30 cellular contexts compared by ENCODE assay signal in the genomic region with DNA sequence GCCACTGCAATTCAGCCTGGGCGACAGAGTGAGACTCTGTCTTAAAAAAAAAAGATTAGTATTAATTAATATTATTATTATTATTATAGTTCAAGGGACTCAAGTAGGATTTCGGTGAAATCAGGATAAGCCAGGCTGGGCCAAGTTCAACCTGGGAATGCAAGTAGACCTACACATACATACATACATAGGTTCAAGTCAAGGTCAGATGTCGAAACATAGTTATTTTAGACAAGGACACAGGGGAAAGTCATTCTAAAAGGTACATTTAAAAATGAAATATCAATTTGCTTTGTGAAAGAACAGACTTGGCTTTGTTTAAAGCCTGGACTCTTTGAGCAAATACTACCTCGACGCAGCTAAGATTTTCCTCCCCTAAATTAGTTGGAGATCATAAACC.
DNase-seq lines count a peak whose midpoint lies in the region; ATAC-seq, FAIRE-seq and TF ChIP-seq lines count a peak whose summit lies in the region.
"Had no signal": no experiment of that assay in that cellular context is flagged by ENCODE, and none has a peak within 500 bp of the region (broad histone marks: within the 10 kb centered on the region; RNA-seq: fewer than 3 reads in every experiment).

No MANE protein-coding gene starts in this region.

- DNase-seq in HepG2 (ENCODE audit: low spot score) (peak; percentile 68), right lobe of liver (no peak), dedifferentiated amniotic fluid mesenchymal stem cell (ENCODE audit: extremely low spot score) (peak; percentile 10), NCI-H345 treated with DMSO at 0.1 percent for 48 hours (lab: John Stamatoyannopoulos, UW; ENCODE audit: unreplicated experiment) (no peak)
- DNase-seq: 8988T; ACHN; AML-193; BE2C; C1 segment of cervical spinal cord; Caco-2; Calu3; CD4-positive, alpha-beta memory T cell; CD4-positive, alpha-beta T cell; CD4-positive, CD25-positive, alpha-beta regulatory T cell; CD8-positive, alpha-beta memory T cell; CD8-positive, alpha-beta T cell; COR-L47; DMS 273 treated with DMSO at 0.1 percent for 48 hours; DMS153; DMS53; DMS79; DMS79 treated with DMSO at 0.1 percent for 48 hours; DND-41; EL had no signal

- no peak overlapping the region for H3K4me2 ChIP-seq in HepG2 (ENCODE audit: low read depth, low read length)
- H3K4me2 ChIP-seq: A549; BLaER1; BLaER1 treated with 17β-estradiol and CSF1 and Interleukin-3, amounts not matched to agents 10 nM and 100 nM had no signal

- BruUV-seq in HepG2 (replicated peaks; lab: Mats Ljungman, UMichigan): no TSS peak

- H3K4me1 ChIP-seq in HepG2 (ENCODE audit: insufficient read depth, low read length) (peaks cover 7% of the 10 kb centered on the region), right lobe of liver (no peaks in the 10 kb centered on the region)
- H3K4me1 ChIP-seq: A549, BE2C, Caco-2 had no signal

- TF ChIP-seq POLR2A in HepG2 (IDR thresholded peaks at IDR 0.05; ENCODE audit: insufficient read depth in 1 of 2, low read depth in 2 of 2, low read length in 2 of 2) (no peak), right lobe of liver (IDR thresholded peaks at IDR 0.05) (no peak)

- no peak for TF ChIP-seq EP300 in HepG2 (IDR thresholded peaks at IDR 0.05; ENCODE audit: low read depth in 2 of 2, low read length in 2 of 2)
- no peak for TF ChIP-seq EP300 in HepG2 (CRISPR knock-in tag; IDR thresholded peaks at IDR 0.05; ENCODE audit: borderline replicate concordance)

- no peak overlapping the region for H3K4me3 ChIP-seq in HepG2 (replicated peaks in 1 of 3; ENCODE audit: insufficient read depth in 1 of 3, low read depth in 2 of 3, low read length in 3 of 3)
- no peak overlapping the region for H3K4me3 ChIP-seq in right lobe of liver
- H3K4me3 ChIP-seq: A549; BLaER1; BLaER1 treated with 17β-estradiol and CSF1 and Interleukin-3, amounts not matched to agents 10 nM and 100 nM had no signal

- H3K36me3 ChIP-seq in HepG2 (replicated peaks in 1 of 2; ENCODE audit: control insufficient read depth in 1 of 2, insufficient read depth in 2 of 2, low read length in 2 of 2) (peaks cover 3% of the 10 kb centered on the region in 2 experiments; a peak in 2 of 5 replicates), right lobe of liver (no peaks in the 10 kb centered on the region)
- H3K36me3 ChIP-seq: BE2C; BLaER1; BLaER1 treated with 17β-estradiol and CSF1 and Interleukin-3, amounts not matched to agents 10 nM and 100 nM had no signal

- intact Hi-C loops in HepG2 (cut with micrococcal nuclease; ENCODE audit: unreplicated experiment) (no loop called here), right lobe of liver (cut with DNase I) (no loop called here)

- POLR2A ChIA-PET in HepG2 (lab: Yijun Ruan, JAX): no interaction called here

- H3K9me3 ChIP-seq in HepG2 (ENCODE audit: low read length): no peaks in the 10 kb centered on the region
- H3K9me3 ChIP-seq in right lobe of liver: no peaks in the 10 kb centered on the region
- H3K9me3 ChIP-seq: A549; BE2C; BLaER1; BLaER1 treated with 17β-estradiol and CSF1 and Interleukin-3, amounts not matched to agents 10 nM and 100 nM; Caco-2 had no signal

- H3K79me2 ChIP-seq in HepG2 (ENCODE audit: insufficient read depth, low read length): no peaks in the 10 kb centered on the region

- CTCF ChIA-PET in HepG2 (lab: Yijun Ruan, JAX; ENCODE audit: low intra/inter-chr PET ratio, low total read pairs): interaction anchor here (1.2 kb wide), 1 partner anchor 605 kb away, joined by 3 read pairs; no protein-coding TSS in a partner anchor

- whole genome bisulfite sequencing in HepG2 (ENCODE audit: low lambda C conversion rate): 64% methylated on average over 5 of the region's 5 CpGs
- WGBS in right lobe of liver (ENCODE audit: insufficient coverage, low coverage, low lambda C conversion rate, missing lambda C conversion rate): 87% methylated on average over 5 of the region's 5 CpGs

- no peaks in the 10 kb centered on the region for H4K20me1 ChIP-seq in HepG2 (ENCODE audit: insufficient read depth, low read length)
- H4K20me1 ChIP-seq: BLaER1; BLaER1 treated with 17β-estradiol and CSF1 and Interleukin-3, amounts not matched to agents 10 nM and 100 nM had no signal

- in situ Hi-C loops in HepG2 (cut with HindIII; ENCODE audit: extremely low pct_ligation_motif_present, low pct_unique_long_range_greater_than_20kb): no loop called here

- no peak overlapping the region for H2AFZ ChIP-seq in HepG2 (ENCODE audit: low read length)

- no peak overlapping the region for H3K9ac ChIP-seq in HepG2 (ENCODE audit: insufficient read depth, low read depth, low read length)
- H3K9ac ChIP-seq: BLaER1; BLaER1 treated with 17β-estradiol and CSF1 and Interleukin-3, amounts not matched to agents 10 nM and 100 nM had no signal

- ATAC-seq in HepG2 (peak; percentile 44; the same call in 2 of the 3 replicates), right lobe of liver (no peak)
- ATAC-seq: A549; CD8-positive, alpha-beta T cell had no signal

- H3K27me3 ChIP-seq in HepG2 (ENCODE audit: control insufficient read depth in 1 of 2, insufficient read depth in 2 of 2, low read length in 2 of 2) (no peaks in the 10 kb centered on the region), right lobe of liver (no peaks in the 10 kb centered on the region)
- H3K27me3 ChIP-seq: BE2C; BLaER1; BLaER1 treated with 17β-estradiol and CSF1 and Interleukin-3, amounts not matched to agents 10 nM and 100 nM had no signal

- TF ChIP-seq CTCF in HepG2 (CRISPR knock-in tag; IDR thresholded peaks at IDR 0.05) (no peak), right lobe of liver (IDR thresholded peaks at IDR 0.05) (no peak)

- no peak for TF ChIP-seq RAD21 in HepG2 (CRISPR knock-in tag; IDR thresholded peaks at IDR 0.05)

- H3K27ac ChIP-seq in HepG2 (ENCODE audit: extremely low read length, insufficient read depth, low read length): peak overlapping the region; percentile 10
- H3K27ac ChIP-seq in right lobe of liver: no peak overlapping the region
- H3K27ac ChIP-seq: 22Rv1; A549; BLaER1; BLaER1 treated with 17β-estradiol and CSF1 and Interleukin-3, amounts not matched to agents 10 nM and 100 nM; C4-2B had no signal

- no peak for FAIRE-seq in HepG2 (lab: Jason Lieb, UNC)
- FAIRE-seq: A549, D721Med had no signal

TF ChIP-seq in HepG2, 621 proteins besides CTCF, POLR2A, EP300 and RAD21 (continues in another document):
- no peak for TF ChIP-seq ZNF274 (CRISPR knock-in tag; IDR thresholded peaks at IDR 0.05)
- TF ChIP-seq ZNF382 (CRISPR knock-in tag; IDR thresholded peaks at IDR 0.05; ENCODE audit: borderline replicate concordance): no peak
- no peak for TF ChIP-seq PAF1 (CRISPR knock-in tag; IDR thresholded peaks at IDR 0.05)
- TF ChIP-seq, protein P1, sequence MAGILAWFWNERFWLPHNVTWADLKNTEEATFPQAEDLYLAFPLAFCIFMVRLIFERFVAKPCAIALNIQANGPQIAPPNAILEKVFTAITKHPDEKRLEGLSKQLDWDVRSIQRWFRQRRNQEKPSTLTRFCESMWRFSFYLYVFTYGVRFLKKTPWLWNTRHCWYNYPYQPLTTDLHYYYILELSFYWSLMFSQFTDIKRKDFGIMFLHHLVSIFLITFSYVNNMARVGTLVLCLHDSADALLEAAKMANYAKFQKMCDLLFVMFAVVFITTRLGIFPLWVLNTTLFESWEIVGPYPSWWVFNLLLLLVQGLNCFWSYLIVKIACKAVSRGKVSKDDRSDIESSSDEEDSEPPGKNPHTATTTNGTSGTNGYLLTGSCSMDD (CRISPR knock-in tag; IDR thresholded peaks at IDR 0.05): no peak
- TF ChIP-seq ZNF83 (CRISPR knock-in tag; IDR thresholded peaks at IDR 0.05; ENCODE audit: borderline replicate concordance): no peak
- TF ChIP-seq, protein P2, sequence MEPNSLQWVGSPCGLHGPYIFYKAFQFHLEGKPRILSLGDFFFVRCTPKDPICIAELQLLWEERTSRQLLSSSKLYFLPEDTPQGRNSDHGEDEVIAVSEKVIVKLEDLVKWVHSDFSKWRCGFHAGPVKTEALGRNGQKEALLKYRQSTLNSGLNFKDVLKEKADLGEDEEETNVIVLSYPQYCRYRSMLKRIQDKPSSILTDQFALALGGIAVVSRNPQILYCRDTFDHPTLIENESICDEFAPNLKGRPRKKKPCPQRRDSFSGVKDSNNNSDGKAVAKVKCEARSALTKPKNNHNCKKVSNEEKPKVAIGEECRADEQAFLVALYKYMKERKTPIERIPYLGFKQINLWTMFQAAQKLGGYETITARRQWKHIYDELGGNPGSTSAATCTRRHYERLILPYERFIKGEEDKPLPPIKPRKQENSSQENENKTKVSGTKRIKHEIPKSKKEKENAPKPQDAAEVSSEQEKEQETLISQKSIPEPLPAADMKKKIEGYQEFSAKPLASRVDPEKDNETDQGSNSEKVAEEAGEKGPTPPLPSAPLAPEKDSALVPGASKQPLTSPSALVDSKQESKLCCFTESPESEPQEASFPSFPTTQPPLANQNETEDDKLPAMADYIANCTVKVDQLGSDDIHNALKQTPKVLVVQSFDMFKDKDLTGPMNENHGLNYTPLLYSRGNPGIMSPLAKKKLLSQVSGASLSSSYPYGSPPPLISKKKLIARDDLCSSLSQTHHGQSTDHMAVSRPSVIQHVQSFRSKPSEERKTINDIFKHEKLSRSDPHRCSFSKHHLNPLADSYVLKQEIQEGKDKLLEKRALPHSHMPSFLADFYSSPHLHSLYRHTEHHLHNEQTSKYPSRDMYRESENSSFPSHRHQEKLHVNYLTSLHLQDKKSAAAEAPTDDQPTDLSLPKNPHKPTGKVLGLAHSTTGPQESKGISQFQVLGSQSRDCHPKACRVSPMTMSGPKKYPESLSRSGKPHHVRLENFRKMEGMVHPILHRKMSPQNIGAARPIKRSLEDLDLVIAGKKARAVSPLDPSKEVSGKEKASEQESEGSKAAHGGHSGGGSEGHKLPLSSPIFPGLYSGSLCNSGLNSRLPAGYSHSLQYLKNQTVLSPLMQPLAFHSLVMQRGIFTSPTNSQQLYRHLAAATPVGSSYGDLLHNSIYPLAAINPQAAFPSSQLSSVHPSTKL (CRISPR knock-in tag; IDR thresholded peaks at IDR 0.05): 0 out of 2 replicates have a peak, but pooled peaks have one; percentile 33
- 0 out of 2 replicates have a peak, but pooled peaks have one; percentile 26 for TF ChIP-seq BCL6 (CRISPR knock-in tag; IDR thresholded peaks at IDR 0.05)
- no peak for TF ChIP-seq CENPT (CRISPR knock-in tag; IDR thresholded peaks at IDR 0.05; ENCODE audit: low read depth)

Comparison
In these comparisons a context has a peak if more than half of its experiments do, and no peak if none do; other contexts are left out.
1. DNase-seq: peak in HepG2 (single experiment) and dedifferentiated amniotic fluid mesenchymal stem cell (single experiment); none in right lobe of liver (0 of 3) and NCI-H345 treated with DMSO at 0.1 percent for 48 hours (single experiment).